Comparison of ENCODE assay signal across 9 cellular contexts in genomic region chr16:68276223-68276622, GRCh38. TPM values are rescaled to one million over a fixed set of nuclear protein-coding genes. Genes with fewer than 3 reads are reported as not detected.
A peak's percentile ranks its signal among the peaks of the same experiment; 100 is the strongest.
DNase-seq lines count a peak whose midpoint lies in the region; ATAC-seq and TF ChIP-seq lines count a peak whose summit lies in the region.
"Had no signal": no experiment of that assay in that cellular context is flagged by ENCODE, and none has a peak within 500 bp of the region (broad histone marks: within the 10 kb centered on the region; RNA-seq: fewer than 3 reads in every experiment).

No MANE protein-coding gene starts in this region.

- no peak for DNase-seq in activated T-cell treated with anti-CD3 and anti-CD28 coated beads, Interleukin-2, amount 50 U/mL, for 72 hours
- DNase-seq in activated T-cell treated with anti-CD3 and anti-CD28 coated beads, Interleukin-2, amount 50 U/mL, for 1 hour: no peak
- no peak for DNase-seq in activated naive CD8-positive, alpha-beta T cell treated with anti-CD3 and anti-CD28 coated beads, Interleukin-2, amount 50 U/mL, for 24 hours
- DNase-seq in tibial nerve (ENCODE audit: low spot score in 2 of 2): no peak
- no peak for DNase-seq in mucosa of gallbladder (ENCODE audit: low spot score)
- no peak for DNase-seq in left lobe of liver (ENCODE audit: low spot score)
- no peak for DNase-seq in DMS 273 treated with DMSO at 0.1 percent for 48 hours (lab: John Stamatoyannopoulos, UW)
- DNase-seq: NCI-H2081 treated with DMSO at 0.1 percent for 48 hours had no signal

- H3K36me3 ChIP-seq in muscle layer of duodenum (ENCODE audit: control insufficient read depth in 1 of 2, insufficient read depth in 2 of 2, low read length in 2 of 2) (peaks cover 6% of the 10 kb centered on the region in 2 donors), tibial nerve (peaks cover 0 to 24% (median 0%) of the 10 kb centered on the region in 3 donors)

- H3K9me3 Mint-ChIP-seq in activated T-cell treated with anti-CD3 and anti-CD28 coated beads, Interleukin-2, amount 50 U/mL, for 72 hours: no peaks in the 10 kb centered on the region
- H3K9me3 Mint-ChIP-seq in activated naive CD8-positive, alpha-beta T cell treated with anti-CD3 and anti-CD28 coated beads, Interleukin-2, amount 50 U/mL, for 24 hours: no peaks in the 10 kb centered on the region

- peak in 1 of 2 donors; percentile 2 for ATAC-seq in activated T-cell treated with anti-CD3 and anti-CD28 coated beads, Interleukin-2, amount 50 U/mL, for 72 hours (replicated peaks in 1 of 2)
- no peak for ATAC-seq in activated naive CD8-positive, alpha-beta T cell treated with anti-CD3 and anti-CD28 coated beads, Interleukin-2, amount 50 U/mL, for 24 hours
- no peak for ATAC-seq in left lobe of liver

- H3K4me1 ChIP-seq in muscle layer of duodenum (ENCODE audit: control insufficient read depth in 1 of 2, insufficient read depth in 2 of 2, low read length in 2 of 2): peaks cover 4 to 13% of the 10 kb centered on the region in 2 donors
- H3K4me1 ChIP-seq in tibial nerve: peaks cover 0 to 59% (median 14%) of the 10 kb centered on the region in 4 donors

- H3K27ac ChIP-seq in muscle layer of duodenum (ENCODE audit: low read length) (peak overlapping the region; percentile 43), tibial nerve (peak overlapping the region in 3 of 4 donors; percentile 19 to 75 (median 57))

- H3K4me3 Mint-ChIP-seq in activated T-cell treated with anti-CD3 and anti-CD28 coated beads, Interleukin-2, amount 50 U/mL, for 72 hours: peak overlapping the region; percentile 42 to 53
- H3K4me3 Mint-ChIP-seq in activated naive CD8-positive, alpha-beta T cell treated with anti-CD3 and anti-CD28 coated beads, Interleukin-2, amount 50 U/mL, for 24 hours: no peak overlapping the region

- peaks cover 12 to 33% of the 10 kb centered on the region in 2 donors for H3K36me3 Mint-ChIP-seq in activated T-cell treated with anti-CD3 and anti-CD28 coated beads, Interleukin-2, amount 50 U/mL, for 72 hours (ENCODE audit: insufficient read depth in 2 of 2)
- H3K36me3 Mint-ChIP-seq in activated naive CD8-positive, alpha-beta T cell treated with anti-CD3 and anti-CD28 coated beads, Interleukin-2, amount 50 U/mL, for 24 hours (ENCODE audit: low read depth): peaks cover 59% of the 10 kb centered on the region

- H3K4me3 ChIP-seq in muscle layer of duodenum (ENCODE audit: low read depth in 1 of 2, low read length in 2 of 2) (no peak overlapping the region), tibial nerve (no peak overlapping the region)

- TF ChIP-seq CTCF in tibial nerve (IDR thresholded peaks at IDR 0.05): no peak

- H3K4me1 Mint-ChIP-seq in activated T-cell treated with anti-CD3 and anti-CD28 coated beads, Interleukin-2, amount 50 U/mL, for 72 hours (ENCODE audit: low read depth): peaks cover 76% of the 10 kb centered on the region
- H3K4me1 Mint-ChIP-seq in activated naive CD8-positive, alpha-beta T cell treated with anti-CD3 and anti-CD28 coated beads, Interleukin-2, amount 50 U/mL, for 24 hours: peaks cover 73% of the 10 kb centered on the region

- H3K27me3 ChIP-seq in muscle layer of duodenum (ENCODE audit: low read depth, low read length) (no peaks in the 10 kb centered on the region), tibial nerve (no peaks in the 10 kb centered on the region)

- H3K27me3 Mint-ChIP-seq in activated T-cell treated with anti-CD3 and anti-CD28 coated beads, Interleukin-2, amount 50 U/mL, for 72 hours (ENCODE audit: low read depth): no peaks in the 10 kb centered on the region
- no peaks in the 10 kb centered on the region for H3K27me3 Mint-ChIP-seq in activated naive CD8-positive, alpha-beta T cell treated with anti-CD3 and anti-CD28 coated beads, Interleukin-2, amount 50 U/mL, for 24 hours

- TF ChIP-seq POLR2A in tibial nerve (IDR thresholded peaks at IDR 0.05): no peak

- H3K9me3 ChIP-seq in muscle layer of duodenum (ENCODE audit: control insufficient read depth in 1 of 2, low read length in 2 of 2): no peaks in the 10 kb centered on the region
- H3K9me3 ChIP-seq in tibial nerve: no peaks in the 10 kb centered on the region

- TF ChIP-seq EP300 in tibial nerve (IDR thresholded peaks at IDR 0.05): peak in 1 of 2 donors; percentile 57

- WGBS in tibial nerve, 2 donors: 57 to 77% methylated on average over 3 of the region's 3 CpGs

- peak overlapping the region; percentile 95 for H3K27ac Mint-ChIP-seq in activated T-cell treated with anti-CD3 and anti-CD28 coated beads, Interleukin-2, amount 50 U/mL, for 72 hours
- H3K27ac Mint-ChIP-seq in activated naive CD8-positive, alpha-beta T cell treated with anti-CD3 and anti-CD28 coated beads, Interleukin-2, amount 50 U/mL, for 24 hours: peak overlapping the region; percentile 85

RNA-seq across cellular contexts. Expression of gene SLC7A6, which starts 11.9 kb away (rescaled TPM):
- 100 to 1,000 TPM in 1 of 2 donors, 10 to 100 TPM in 1; 99.8 to 131 TPM for total RNA-seq in activated T-cell treated with anti-CD3 and anti-CD28 coated beads, Interleukin-2, amount 50 U/mL, for 72 hours
- total RNA-seq in tibial nerve (100 to 1,000 TPM; 129 to 202 (median 181) TPM), mucosa of gallbladder (13.6 TPM), left lobe of liver (1.6 TPM)

RNA-seq across cellular contexts. Expression of gene PLA2G15, which starts 31.1 kb away (rescaled TPM):
- 1 to 10 TPM; 6.1 to 7.6 TPM for total RNA-seq in activated T-cell treated with anti-CD3 and anti-CD28 coated beads, Interleukin-2, amount 50 U/mL, for 72 hours
- total RNA-seq in tibial nerve (10 to 100 TPM; 26.0 to 51.3 (median 30.2) TPM), mucosa of gallbladder (19.1 TPM), left lobe of liver (12.5 TPM)

RNA-seq across cellular contexts. Expression of gene SLC7A6OS, which starts 34.5 kb away (rescaled TPM):
- 10 to 100 TPM; 21.9 to 25.8 TPM for total RNA-seq in activated T-cell treated with anti-CD3 and anti-CD28 coated beads, Interleukin-2, amount 50 U/mL, for 72 hours
- total RNA-seq in tibial nerve (10 to 100 TPM; 13.4 to 19.5 (median 14.2) TPM), mucosa of gallbladder (15.6 TPM), left lobe of liver (5.8 TPM)

RNA-seq across cellular contexts. Expression of gene PRMT7, which starts 34.6 kb away (rescaled TPM):
- 10 to 100 TPM; 71.2 to 75.9 TPM for total RNA-seq in activated T-cell treated with anti-CD3 and anti-CD28 coated beads, Interleukin-2, amount 50 U/mL, for 72 hours
- total RNA-seq in tibial nerve (10 to 100 TPM; 74.1 to 91.5 (median 78.0) TPM), mucosa of gallbladder (34.3 TPM), left lobe of liver (27.7 TPM)

RNA-seq across cellular contexts. Expression of gene ESRP2, which starts 40.3 kb away (rescaled TPM):
- total RNA-seq in activated T-cell treated with anti-CD3 and anti-CD28 coated beads, Interleukin-2, amount 50 U/mL, for 72 hours: under 1 TPM; 0.31 to 0.63 TPM
- total RNA-seq in tibial nerve (1 to 10 TPM in 2 of 4 donors, under 1 TPM in 2; 0.42 to 2.4 (median 1.2) TPM), mucosa of gallbladder (67.0 TPM), left lobe of liver (78.9 TPM)
